In genomic region chr2:241271641-241272297, GRCh38 we compare ENCODE assay signal across 1 cellular context.
TF ChIP-seq lines count a peak whose summit lies in the region.

No MANE protein-coding gene starts in this region.

TF ChIP-seq in H1, 55 proteins besides CTCF, POLR2A, EP300 and RAD21:
- TF ChIP-seq RBBP5 (IDR thresholded peaks at IDR 0.05; ENCODE audit: borderline replicate concordance, low read depth, low read length) (peak; percentile 44; the same call in 1 of the 2 replicates), SIRT6 (IDR thresholded peaks at IDR 0.05; ENCODE audit: low read length) (no peak), KDM4A (IDR thresholded peaks at IDR 0.05; ENCODE audit: low read depth, low read length, severe bottlenecking) (peak; percentile 38)
- TF ChIP-seq, protein P1, sequence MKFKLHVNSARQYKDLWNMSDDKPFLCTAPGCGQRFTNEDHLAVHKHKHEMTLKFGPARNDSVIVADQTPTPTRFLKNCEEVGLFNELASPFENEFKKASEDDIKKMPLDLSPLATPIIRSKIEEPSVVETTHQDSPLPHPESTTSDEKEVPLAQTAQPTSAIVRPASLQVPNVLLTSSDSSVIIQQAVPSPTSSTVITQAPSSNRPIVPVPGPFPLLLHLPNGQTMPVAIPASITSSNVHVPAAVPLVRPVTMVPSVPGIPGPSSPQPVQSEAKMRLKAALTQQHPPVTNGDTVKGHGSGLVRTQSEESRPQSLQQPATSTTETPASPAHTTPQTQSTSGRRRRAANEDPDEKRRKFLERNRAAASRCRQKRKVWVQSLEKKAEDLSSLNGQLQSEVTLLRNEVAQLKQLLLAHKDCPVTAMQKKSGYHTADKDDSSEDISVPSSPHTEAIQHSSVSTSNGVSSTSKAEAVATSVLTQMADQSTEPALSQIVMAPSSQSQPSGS (IDR thresholded peaks at IDR 0.05; ENCODE audit: low read length) = no peak
- TF ChIP-seq, protein P2, sequence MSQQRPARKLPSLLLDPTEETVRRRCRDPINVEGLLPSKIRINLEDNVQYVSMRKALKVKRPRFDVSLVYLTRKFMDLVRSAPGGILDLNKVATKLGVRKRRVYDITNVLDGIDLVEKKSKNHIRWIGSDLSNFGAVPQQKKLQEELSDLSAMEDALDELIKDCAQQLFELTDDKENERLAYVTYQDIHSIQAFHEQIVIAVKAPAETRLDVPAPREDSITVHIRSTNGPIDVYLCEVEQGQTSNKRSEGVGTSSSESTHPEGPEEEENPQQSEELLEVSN (IDR thresholded peaks at IDR 0.05) = no peak
TF ChIP-seq in H1: peak in this region for 2.
